Comparison of ENCODE assay signal across 8 cellular contexts in the genomic region with DNA sequence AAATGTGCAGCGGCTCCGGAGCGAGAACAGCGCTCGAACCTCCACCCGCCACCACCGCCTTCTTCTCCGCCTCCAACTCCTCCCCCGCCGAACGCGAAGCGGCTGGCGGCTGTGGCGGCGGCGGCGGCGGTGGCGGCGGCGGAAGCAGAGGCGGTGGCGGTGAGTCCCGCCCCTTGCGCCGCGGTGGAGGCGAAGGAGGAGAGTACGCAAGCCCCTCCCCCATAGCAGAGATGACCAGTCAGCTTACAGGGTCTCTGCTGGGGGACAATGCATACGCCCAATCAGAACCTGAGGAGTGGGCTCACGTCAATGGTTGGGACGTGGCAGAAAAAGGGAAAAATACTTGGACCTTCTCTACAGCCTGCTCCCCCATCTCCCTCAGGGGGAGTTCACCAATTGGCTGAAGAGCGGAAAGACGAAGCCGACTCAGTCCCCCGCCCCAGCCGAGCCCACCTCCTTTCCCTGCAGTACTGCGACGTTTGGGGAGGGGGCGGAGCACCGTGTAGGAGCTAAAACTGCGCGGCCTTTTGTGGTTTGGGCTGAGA. TPM values are rescaled to one million over a fixed set of nuclear protein-coding genes. Genes with fewer than 3 reads are reported as not detected.
A peak's percentile ranks its signal among the peaks of the same experiment; 100 is the strongest.
DNase-seq lines count a peak whose midpoint lies in the region; ATAC-seq, FAIRE-seq and TF ChIP-seq lines count a peak whose summit lies in the region.

A gene with protein sequence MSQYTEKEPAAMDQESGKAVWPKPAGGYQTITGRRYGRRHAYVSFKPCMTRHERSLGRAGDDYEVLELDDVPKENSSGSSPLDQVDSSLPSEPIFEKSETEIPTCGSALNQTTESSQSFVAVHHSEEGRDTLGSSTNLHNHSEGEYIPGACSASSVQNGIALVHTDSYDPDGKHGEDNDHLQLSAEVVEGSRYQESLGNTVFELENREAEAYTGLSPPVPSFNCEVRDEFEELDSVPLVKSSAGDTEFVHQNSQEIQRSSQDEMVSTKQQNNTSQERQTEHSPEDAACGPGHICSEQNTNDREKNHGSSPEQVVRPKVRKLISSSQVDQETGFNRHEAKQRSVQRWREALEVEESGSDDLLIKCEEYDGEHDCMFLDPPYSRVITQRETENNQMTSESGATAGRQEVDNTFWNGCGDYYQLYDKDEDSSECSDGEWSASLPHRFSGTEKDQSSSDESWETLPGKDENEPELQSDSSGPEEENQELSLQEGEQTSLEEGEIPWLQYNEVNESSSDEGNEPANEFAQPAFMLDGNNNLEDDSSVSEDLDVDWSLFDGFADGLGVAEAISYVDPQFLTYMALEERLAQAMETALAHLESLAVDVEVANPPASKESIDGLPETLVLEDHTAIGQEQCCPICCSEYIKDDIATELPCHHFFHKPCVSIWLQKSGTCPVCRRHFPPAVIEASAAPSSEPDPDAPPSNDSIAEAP (minus strand): TSS at position 131 of the 545 bp plus-strand sequence. CDS start 26,541 bp downstream, outside the sequence.

- H3K4me3 ChIP-seq in NT2/D1 (ENCODE audit: insufficient read length, low read depth) (peak within 1 kb of the TSS; percentile 80), H1 (ENCODE audit: extremely low read depth in 1 of 4, insufficient read depth in 2 of 4, low read depth in 3 of 4, low read length in 4 of 4) (peak within 1 kb of the TSS; percentile 56 to 91 (median 82))

- no peaks in the 10 kb centered on the region for H3K27me3 Mint-ChIP-seq in activated CD8-positive, alpha-beta memory T cell treated with anti-CD3 and anti-CD28 coated beads, Interleukin-2, amount 10 ng/mL, durations not matched to agents 7 days and 5 days
- no peaks in the 10 kb centered on the region for H3K27me3 Mint-ChIP-seq in memory B cell

- no peak within 1 kb of the TSS for H2AK5ac ChIP-seq in H1 (ENCODE audit: low read depth, low read length)

- H2BK15ac ChIP-seq in H1 (ENCODE audit: low read length), result no peak within 1 kb of the TSS

- H3K4me1 Mint-ChIP-seq in activated CD8-positive, alpha-beta memory T cell treated with anti-CD3 and anti-CD28 coated beads, Interleukin-2, amount 10 ng/mL, durations not matched to agents 7 days and 5 days, result peaks cover 33% of the 10 kb centered on the region
- H3K4me1 Mint-ChIP-seq in memory B cell, result peaks cover 21% of the 10 kb centered on the region

- H3K36me3 Mint-ChIP-seq in activated CD8-positive, alpha-beta memory T cell treated with anti-CD3 and anti-CD28 coated beads, Interleukin-2, amount 10 ng/mL, durations not matched to agents 7 days and 5 days, result peaks cover 26% of the 10 kb centered on the region
- H3K36me3 Mint-ChIP-seq in memory B cell, result peaks cover 6% of the 10 kb centered on the region

- no peaks in the 10 kb centered on the region for H3K27me3 ChIP-seq in NT2/D1 (ENCODE audit: insufficient read depth, insufficient read length)
- H3K27me3 ChIP-seq in H1 (replicated peaks in 1 of 4; ENCODE audit: control insufficient read depth in 3 of 4, extremely low read depth in 1 of 4, insufficient read depth in 3 of 4, low read length in 3 of 4), result no peaks in the 10 kb centered on the region

- peak; percentile 89 for DNase-seq in COLO829 (ENCODE audit: low spot score)
- DNase-seq in HUDEP-2 (lab: John Stamatoyannopoulos, UW; ENCODE audit: unreplicated experiment in 76 of 76), result peak in 75 of 76 experiments; percentile 71 to 100 (median 99)
- DNase-seq in NT2/D1 (ENCODE audit: low read depth, low spot score), result peak; percentile 94
- DNase-seq in activated CD8-positive, alpha-beta memory T cell treated with anti-CD3 and anti-CD28 coated beads, Interleukin-2, amount 10 ng/mL, durations not matched to agents 7 days and 5 days, result peak; percentile 98
- peak; percentile 93 to 99 for DNase-seq in H1 (ENCODE audit: low read depth in 1 of 2, low spot score in 2 of 2)
- DNase-seq in memory B cell (ENCODE audit: low spot score in 2 of 2), result peak; percentile 95 to 98
- DNase-seq in stimulated activated CD8-positive, alpha-beta memory T cell treated with anti-CD3 and anti-CD28 coated beads, Interleukin-12 subunit alpha, Interleukin-12 subunit beta, amount 100 ng/mL, for 24 hours (ENCODE audit: extremely low read depth), result peak; percentile 94

- H3K9me3 ChIP-seq in NT2/D1 (ENCODE audit: insufficient read depth, low read length), result peaks cover 2% of the 10 kb centered on the region; the same call in 1 of the 2 replicates
- H3K9me3 ChIP-seq in H1 (ENCODE audit: insufficient read depth in 2 of 2, low read depth in 1 of 2, low read length in 1 of 2), result peaks cover 0 to 3% of the 10 kb centered on the region in 2 experiments; a peak in 1 of 4 replicates

- ATAC-seq in GM21381 (IDR thresholded peaks at IDR 0.05; ENCODE audit: unreplicated experiment) (peak; percentile 76), memory B cell (ENCODE audit: low read depth) (peak; percentile 77)
- peak; percentile 88 for ATAC-seq in activated CD8-positive, alpha-beta memory T cell treated with anti-CD3 and anti-CD28 coated beads, Interleukin-2, amount 10 ng/mL, durations not matched to agents 7 days and 5 days

- H3K4me3 Mint-ChIP-seq in activated CD8-positive, alpha-beta memory T cell treated with anti-CD3 and anti-CD28 coated beads, Interleukin-2, amount 10 ng/mL, durations not matched to agents 7 days and 5 days, result peak within 1 kb of the TSS; percentile 80
- peak within 1 kb of the TSS; percentile 96 for H3K4me3 Mint-ChIP-seq in memory B cell

- no peak within 1 kb of the TSS for H2BK20ac ChIP-seq in H1 (ENCODE audit: low read length)

- CTCF ChIA-PET in activated CD8-positive, alpha-beta memory T cell treated with anti-CD3 and anti-CD28 coated beads, Interleukin-2, amount 10 ng/mL, durations not matched to agents 7 days and 5 days (lab: Charles Lee), result interaction anchor here (1.5 kb wide), 1 partner anchor 682 kb away, joined by 4 read pairs; no protein-coding TSS in a partner anchor
- CTCF ChIA-PET in H1 (lab: Charles Lee; ENCODE audit: partially characterized antibody), result no interaction called here

- peak in 1 of 2 experiments; percentile 14; a peak in 1 of 4 replicates for TF ChIP-seq RAD21 in H1 (IDR thresholded peaks at IDR 0.05 in 1 of 2, conservative IDR thresholded peaks at IDR 0.05 in 1 of 2; ENCODE audit: low read depth in 2 of 2, low read length in 2 of 2)

- H4K8ac ChIP-seq in H1 (ENCODE audit: extremely low read depth, insufficient read depth, low read length), result peak within 1 kb of the TSS; percentile 89

- peaks cover 0 to 41% of the 10 kb centered on the region in 2 experiments; a peak in 3 of 4 replicates for H3K79me2 ChIP-seq in H1 (ENCODE audit: control insufficient read depth in 1 of 2, insufficient read depth in 2 of 2, low read length in 2 of 2)

- H3K36me3 ChIP-seq in NT2/D1 (ENCODE audit: insufficient read depth, insufficient read length, low read length), result no peaks in the 10 kb centered on the region
- no peaks in the 10 kb centered on the region for H3K36me3 ChIP-seq in H1 (ENCODE audit: control insufficient read depth in 2 of 4, insufficient read depth in 4 of 4, low read length in 3 of 4)

- peak within 1 kb of the TSS; percentile 64 for H3K18ac ChIP-seq in H1 (ENCODE audit: extremely low read depth, low read length)

- TF ChIP-seq EP300 in H1 (IDR thresholded peaks at IDR 0.05; ENCODE audit: borderline replicate concordance in 1 of 2, low read depth in 2 of 2, low read length in 2 of 2), result no peak

- no peaks in the 10 kb centered on the region for H3K79me1 ChIP-seq in H1 (ENCODE audit: low read depth, low read length)

- H2AFZ ChIP-seq in H1 (ENCODE audit: low read length), result peak within 1 kb of the TSS; percentile 68

- peak within 1 kb of the TSS; percentile 72 to 77 for H3K4me2 ChIP-seq in H1 (ENCODE audit: insufficient read depth in 1 of 2, low read depth in 2 of 2, low read length in 2 of 2)

- peak within 1 kb of the TSS; percentile 93 for H2BK5ac ChIP-seq in H1 (ENCODE audit: low read depth, low read length)

- peak; percentile 5 to 24 (median 17); a peak in 3 of 4 replicates for TF ChIP-seq CTCF in H1 (IDR thresholded peaks at IDR 0.05; ENCODE audit: control extremely low read depth in 1 of 3, insufficient read depth in 1 of 3, low read depth in 1 of 3, low read length in 3 of 3)

- peak within 1 kb of the TSS; percentile 32; the same call in 1 of the 2 replicates for H2BK12ac ChIP-seq in H1 (ENCODE audit: low read depth, low read length)

- FAIRE-seq in H1 (lab: Jason Lieb, UNC), result peak; percentile 76

- peak within 1 kb of the TSS; percentile 79 for H3K9ac ChIP-seq in NT2/D1 (ENCODE audit: insufficient read length, low read depth)
- H3K9ac ChIP-seq in H1 (replicated peaks in 1 of 4; ENCODE audit: extremely low read depth in 1 of 4, low read depth in 3 of 4, low read length in 3 of 4), result peak within 1 kb of the TSS; percentile 85 to 92 (median 90)

- H3K9me3 Mint-ChIP-seq in activated CD8-positive, alpha-beta memory T cell treated with anti-CD3 and anti-CD28 coated beads, Interleukin-2, amount 10 ng/mL, durations not matched to agents 7 days and 5 days (ENCODE audit: low read depth), result peaks cover 5% of the 10 kb centered on the region
- peaks cover 2% of the 10 kb centered on the region for H3K9me3 Mint-ChIP-seq in memory B cell

- H4K91ac ChIP-seq in H1 (replicated peaks; ENCODE audit: insufficient read length, low read length), result peak within 1 kb of the TSS; percentile 59

- peak in 1 of 2 experiments; percentile 63; a peak in 1 of 3 replicates for TF ChIP-seq POLR2A in H1 (IDR thresholded peaks at IDR 0.05; ENCODE audit: control extremely low read depth in 1 of 2, low read depth in 2 of 2, low read length in 2 of 2)

- H4K5ac ChIP-seq in H1 (ENCODE audit: insufficient read length, low read depth, low read length), result peak within 1 kb of the TSS; percentile 94

- peak within 1 kb of the TSS; percentile 99 for H3K27ac Mint-ChIP-seq in activated CD8-positive, alpha-beta memory T cell treated with anti-CD3 and anti-CD28 coated beads, Interleukin-2, amount 10 ng/mL, durations not matched to agents 7 days and 5 days
- H3K27ac Mint-ChIP-seq in memory B cell, result peak within 1 kb of the TSS; percentile 98

- H3K56ac ChIP-seq in H1 (replicated peaks; ENCODE audit: insufficient read length, low read depth, low read length), result peak within 1 kb of the TSS; percentile 98

- H2BK120ac ChIP-seq in H1 (replicated peaks; ENCODE audit: low read depth, low read length), result peak within 1 kb of the TSS; percentile 3

- peak within 1 kb of the TSS; percentile 88 for H3K27ac ChIP-seq in H1 (ENCODE audit: low read depth, low read length)

- H3K4ac ChIP-seq in H1 (replicated peaks; ENCODE audit: insufficient read length, low read depth, low read length), result no peak within 1 kb of the TSS

- 2% methylated on average over 13 of the region's 44 CpGs; no CpG with 5 or more reads in 1 of the 2 experiments for WGBS in H1 (ENCODE audit: extremely low coverage in 1 of 2, insufficient coverage in 1 of 2, insufficient read length in 1 of 2, insufficient replicate concordance in 2 of 2, low coverage in 1 of 2, low lambda C conversion rate in 2 of 2, missing lambda C conversion rate in 1 of 2), 2 experiments

- peaks cover 0 to 2% of the 10 kb centered on the region in 2 experiments for H4K20me1 ChIP-seq in H1 (replicated peaks in 1 of 2; ENCODE audit: control insufficient read depth in 1 of 2, insufficient read depth in 2 of 2, low read length in 2 of 2)

- H3K23me2 ChIP-seq in H1 (ENCODE audit: low read depth, low read length), result peaks cover 4% of the 10 kb centered on the region; the same call in 1 of the 2 replicates

- no peak within 1 kb of the TSS for H3K23ac ChIP-seq in H1 (ENCODE audit: insufficient read length)

- POLR2A ChIA-PET in H1 (lab: Charles Lee; ENCODE audit: partially characterized antibody), result interaction anchor here (0.7 to 1.7 kb wide), 11 partner anchors 9 to 728 kb away, joined by 3 to 8 read pairs (median 4); no protein-coding TSS in a partner anchor

- no peak within 1 kb of the TSS for H3K14ac ChIP-seq in H1 (ENCODE audit: insufficient read length)

- H3K4me1 ChIP-seq in NT2/D1 (ENCODE audit: insufficient read depth, insufficient read length) (peaks cover 3% of the 10 kb centered on the region), H1 (replicated peaks in 1 of 4; ENCODE audit: control insufficient read depth in 3 of 4, insufficient read depth in 4 of 4, low read length in 3 of 4) (peaks cover 3 to 9% (median 6%) of the 10 kb centered on the region in 4 experiments)

RNA-seq across cellular contexts. Expression of the gene that starts here (rescaled TPM):
- 10 to 100 TPM; 49.1 to 54.2 TPM for total RNA-seq in activated CD8-positive, alpha-beta memory T cell treated with anti-CD3 and anti-CD28 coated beads, Interleukin-2, amount 10 ng/mL, durations not matched to agents 7 days and 5 days
- 46.4 and 47.7 TPM in 2 replicates for total RNA-seq in H1 (2021; fragmentation: NEBNext Ultra II Directional; extraction: Animal tissue kit (Norgen Biotek cat#: 25700))
- 9.5 and 15.3 TPM in 2 replicates for polyA plus RNA-seq in H1 (2011; rRNA removed)
- 23.3 TPM for polyA plus RNA-seq in H1 (2011; cell fraction: cytosol; rRNA removed)
- 8.0 TPM for polyA plus RNA-seq in H1 (2011; cell fraction: nucleus; rRNA removed)
- 15.0 to 29.0 TPM (median 19.2 TPM) in 4 replicates for polyA plus RNA-seq in H1 (2012, experiment 1 of 2)
- 1.9 TPM for polyA plus RNA-seq in H1 (2012, experiment 2 of 2)
- polyA plus RNA-seq in H1 (2013, experiment 1 of 2), result 24.5 TPM
- 25.6 TPM for polyA plus RNA-seq in H1 (2013, experiment 2 of 2)
- 45.2 and 57.2 TPM in 2 replicates for polyA minus RNA-seq in H1 (2011; rRNA and poly(A)+ RNA removed)
- polyA minus RNA-seq in H1 (2011; cell fraction: cytosol; rRNA and poly(A)+ RNA removed), result 24.1 TPM
- 35.2 TPM for polyA minus RNA-seq in H1 (2011; cell fraction: nucleus; rRNA and poly(A)+ RNA removed)

Comparison
In these comparisons a context has a peak if more than half of its experiments do, and no peak if none do; other contexts are left out.
1. Peak in every context shown above with its lines: DNase-seq, ATAC-seq, H3K4me3 ChIP-seq and H3K27ac ChIP-seq.